In genomic region chr12:83153156-83153555, GRCh38 we compare ENCODE assay signal across 1 cellular context.
TF ChIP-seq lines count a peak whose summit lies in the region.

No MANE protein-coding gene starts in this region.

TF ChIP-seq in SK-N-SH treated with all-trans-retinoic acid at 6 μM for 48 hours, 23 proteins besides CTCF, POLR2A, EP300 and RAD21 (continued from another document):
- TF ChIP-seq, protein P1, sequence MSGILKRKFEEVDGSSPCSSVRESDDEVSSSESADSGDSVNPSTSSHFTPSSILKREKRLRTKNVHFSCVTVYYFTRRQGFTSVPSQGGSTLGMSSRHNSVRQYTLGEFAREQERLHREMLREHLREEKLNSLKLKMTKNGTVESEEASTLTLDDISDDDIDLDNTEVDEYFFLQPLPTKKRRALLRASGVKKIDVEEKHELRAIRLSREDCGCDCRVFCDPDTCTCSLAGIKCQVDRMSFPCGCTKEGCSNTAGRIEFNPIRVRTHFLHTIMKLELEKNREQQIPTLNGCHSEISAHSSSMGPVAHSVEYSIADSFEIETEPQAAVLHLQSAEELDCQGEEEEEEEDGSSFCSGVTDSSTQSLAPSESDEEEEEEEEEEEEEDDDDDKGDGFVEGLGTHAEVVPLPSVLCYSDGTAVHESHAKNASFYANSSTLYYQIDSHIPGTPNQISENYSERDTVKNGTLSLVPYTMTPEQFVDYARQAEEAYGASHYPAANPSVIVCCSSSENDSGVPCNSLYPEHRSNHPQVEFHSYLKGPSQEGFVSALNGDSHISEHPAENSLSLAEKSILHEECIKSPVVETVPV (CRISPR knock-in tag; IDR thresholded peaks at IDR 0.05): no peak
TF ChIP-seq in SK-N-SH treated with all-trans-retinoic acid at 6 μM for 48 hours: peak in this region for 0.
